Comparison of ENCODE assay signal across 9 cellular contexts in genomic region chrX:50941638-50942037, GRCh38. TPM values are rescaled to one million over a fixed set of nuclear protein-coding genes. Genes with fewer than 3 reads are reported as not detected.
A peak's percentile ranks its signal among the peaks of the same experiment; 100 is the strongest.
DNase-seq lines count a peak whose midpoint lies in the region; ATAC-seq and TF ChIP-seq lines count a peak whose summit lies in the region.
"Had no signal": no experiment of that assay in that cellular context is flagged by ENCODE, and none has a peak within 500 bp of the region (broad histone marks: within the 10 kb centered on the region; RNA-seq: fewer than 3 reads in every experiment).

No MANE protein-coding gene starts in this region.

- TF ChIP-seq CTCF in GM12865 (IDR thresholded peaks at IDR 0.05; ENCODE audit: insufficient read depth, low read depth, low read length, missing control alignments) (peak; percentile 26), body of pancreas (IDR thresholded peaks at IDR 0.05) (peak in 4 of 7 experiments; percentile 5 to 36 (median 17)), neural crest cell (conservative IDR thresholded peaks at IDR 0.05) (peak; percentile 34), esophagus muscularis mucosa (IDR thresholded peaks at IDR 0.05) (peak in 1 of 3 experiments; percentile 24)

- no peak overlapping the region for H3K4me3 ChIP-seq in GM12865 (ENCODE audit: low read depth, low read length)
- H3K4me3 ChIP-seq in body of pancreas: no peak overlapping the region
- no peak overlapping the region for H3K4me3 ChIP-seq in esophagus muscularis mucosa

- H3K36me3 ChIP-seq in body of pancreas (replicated peaks in 1 of 2; ENCODE audit: insufficient read depth in 1 of 2, low read depth in 2 of 2): no peaks in the 10 kb centered on the region
- no peaks in the 10 kb centered on the region for H3K36me3 ChIP-seq in esophagus muscularis mucosa

- H3K36me3 Mint-ChIP-seq in neural crest cell (ENCODE audit: low read depth): no peaks in the 10 kb centered on the region

- H3K27ac Mint-ChIP-seq in neural crest cell (ENCODE audit: unreplicated experiment): no peak overlapping the region

- H3K27me3 ChIP-seq in body of pancreas: no peaks in the 10 kb centered on the region
- no peaks in the 10 kb centered on the region for H3K27me3 ChIP-seq in esophagus muscularis mucosa

- no peak for TF ChIP-seq POLR2A in body of pancreas (IDR thresholded peaks at IDR 0.05)
- TF ChIP-seq POLR2A in esophagus muscularis mucosa (IDR thresholded peaks at IDR 0.05; ENCODE audit: low read depth): no peak

- in situ Hi-C loops in KBM-7 (cut with MboI; ENCODE audit: low pct_unique_long_range_greater_than_20kb, low sequenced_read_pairs): no loop called here

- no peak overlapping the region for H3K4me3 Mint-ChIP-seq in neural crest cell

- intact Hi-C loops in body of pancreas (cut with DNase I): no loop called here
- intact Hi-C loops in esophagus muscularis mucosa (cut with DNase I): no loop called here

- WGBS in body of pancreas, 2 donors: 53 to 58% methylated on average over 3 of the region's 3 CpGs
- 76% methylated on average over 3 of the region's 3 CpGs for WGBS in esophagus muscularis mucosa

- ATAC-seq in body of pancreas (no peak), GM21576 (IDR thresholded peaks at IDR 0.05; ENCODE audit: unreplicated experiment) (no peak), GM21526 (IDR thresholded peaks at IDR 0.05; ENCODE audit: low FRiP score, unreplicated experiment) (no peak)
- ATAC-seq: sciatic nerve had no signal

- TF ChIP-seq EP300 in esophagus muscularis mucosa (IDR thresholded peaks at IDR 0.05): no peak

- H3K4me1 ChIP-seq in body of pancreas (no peaks in the 10 kb centered on the region), esophagus muscularis mucosa (no peaks in the 10 kb centered on the region)

- H3K27ac ChIP-seq in body of pancreas (no peak overlapping the region), esophagus muscularis mucosa (replicated peaks in 1 of 4) (no peak overlapping the region)

- DNase-seq in GM12865 (ENCODE audit: low read depth) (peak; percentile 1), KBM-7 (peak; percentile 8), body of pancreas (peak in 2 of 4 donors; percentile 12 to 20), neural crest cell (ENCODE audit: low read depth, low spot score) (no peak), esophagus muscularis mucosa (ENCODE audit: extremely low spot score) (no peak)
- DNase-seq: NCI-H226 had no signal

- peaks cover 3% of the 10 kb centered on the region for H3K9me3 Mint-ChIP-seq in neural crest cell

- H3K4me1 Mint-ChIP-seq in neural crest cell: no peaks in the 10 kb centered on the region

- H3K9me3 ChIP-seq in body of pancreas: no peaks in the 10 kb centered on the region
- H3K9me3 ChIP-seq in esophagus muscularis mucosa: no peaks in the 10 kb centered on the region

- H3K27me3 Mint-ChIP-seq in neural crest cell (ENCODE audit: low read depth): no peaks in the 10 kb centered on the region

RNA-seq across cellular contexts. Expression of gene BMP15, which starts 31.1 kb away (rescaled TPM):
- total RNA-seq in body of pancreas: not detected
- total RNA-seq in neural crest cell: not detected in 2 replicates
- not detected for total RNA-seq in esophagus muscularis mucosa
- total RNA-seq: sciatic nerve had no signal

Comparison
In these comparisons a context has a peak if more than half of its experiments do, and no peak if none do; other contexts are left out.
1. DNase-seq: peak in GM12865 (single experiment) and KBM-7 (single experiment); none in neural crest cell (single experiment) and esophagus muscularis mucosa (single experiment).